15 cellular contexts compared by ENCODE assay signal in the genomic region with DNA sequence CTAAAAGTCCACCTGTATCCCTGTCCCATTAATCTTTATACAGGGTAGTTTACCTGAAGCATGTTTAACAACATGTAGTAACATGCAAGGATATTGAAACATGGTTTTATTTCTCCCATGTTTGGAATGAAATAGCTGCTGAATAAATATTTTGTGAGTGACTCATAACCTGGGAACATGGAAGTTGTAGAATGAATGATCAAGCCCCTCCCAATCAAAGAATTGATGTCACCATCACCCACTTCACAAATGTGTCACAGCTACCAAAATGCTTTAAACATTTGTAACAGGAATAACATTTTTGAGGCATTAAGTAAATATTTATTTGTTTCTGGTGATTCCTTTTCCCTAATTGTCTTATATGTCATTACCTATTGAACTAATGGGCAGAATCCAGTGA. TPM values are rescaled to one million over a fixed set of nuclear protein-coding genes. Genes with fewer than 3 reads are reported as not detected.
A peak's percentile ranks its signal among the peaks of the same experiment; 100 is the strongest.
DNase-seq lines count a peak whose midpoint lies in the region; ATAC-seq and TF ChIP-seq lines count a peak whose summit lies in the region.
"Had no signal": no experiment of that assay in that cellular context is flagged by ENCODE, and none has a peak within 500 bp of the region (broad histone marks: within the 10 kb centered on the region; RNA-seq: fewer than 3 reads in every experiment).

No MANE protein-coding gene starts in this region.

- no peaks in the 10 kb centered on the region for H3K9me3 ChIP-seq in PC-3 (ENCODE audit: low read length)
- H3K9me3 ChIP-seq: prostate gland, suprapubic skin had no signal

- intact Hi-C loops in PC-3 (cut with micrococcal nuclease), result loop anchor here (2.0 to 5.0 kb wide), 2 partner anchors 59 to 101 kb away; a partner anchor contains a TSS

- ATAC-seq in PC-3, result peak; percentile 66
- no peak for ATAC-seq in HG02798 (IDR thresholded peaks at IDR 0.05; ENCODE audit: poor library complexity, unreplicated experiment)

- TF ChIP-seq CTCF in PC-3 (conservative IDR thresholded peaks at IDR 0.05; ENCODE audit: low read depth, low read length), result no peak
- no peak for TF ChIP-seq CTCF in epithelial cell of esophagus (IDR thresholded peaks at IDR 0.05; ENCODE audit: insufficient read depth, low read depth, low read length, missing control alignments)

- H4K20me1 ChIP-seq in PC-3 (ENCODE audit: low read length), result no peaks in the 10 kb centered on the region

- no peaks in the 10 kb centered on the region for H3K9me2 ChIP-seq in PC-3 (replicated peaks; ENCODE audit: low read length)

- 0 out of 2 replicates have a peak overlapping the region, but pooled peaks have one; percentile 4 for H2AFZ ChIP-seq in PC-3 (ENCODE audit: low read length)

- POLR2A ChIA-PET in PC-3 (lab: Charles Lee; ENCODE audit: unreplicated experiment), result no interaction called here

- peak; percentile 42 for DNase-seq in DMS53 (lab: John Stamatoyannopoulos, UW)
- no peak for DNase-seq in DMS53 treated with DMSO at 0.1 percent for 48 hours (lab: John Stamatoyannopoulos, UW; ENCODE audit: unreplicated experiment)
- DNase-seq in PC-3, result peak; percentile 91
- DNase-seq in epithelial cell of esophagus (ENCODE audit: low read depth), result peak; percentile 92
- DNase-seq in non-pigmented ciliary epithelial cell (ENCODE audit: low read depth), result peak; percentile 43
- DNase-seq in NCI-H1092 (lab: John Stamatoyannopoulos, UW), result no peak
- no peak for DNase-seq in putamen (ENCODE audit: low spot score)
- DNase-seq: activated naive CD4-positive, alpha-beta T cell treated with anti-CD3 and anti-CD28 coated beads, Interleukin-2, amount 10 ng/mL, durations not matched to agents 7 days and 5 days; DMS79 treated with DMSO at 0.1 percent for 48 hours; NCI-H1092 treated with DMSO at 0.1 percent for 48 hours; NCI-H774 had no signal

- no peaks in the 10 kb centered on the region for H3K36me3 ChIP-seq in PC-3 (ENCODE audit: low read depth, low read length)
- H3K36me3 ChIP-seq: prostate gland, suprapubic skin had no signal

- H3K27me3 ChIP-seq in PC-3 (ENCODE audit: low read length), result no peaks in the 10 kb centered on the region
- H3K27me3 ChIP-seq: suprapubic skin had no signal

- no TSS peak for BruUV-seq in PC-3 (replicated peaks; lab: Mats Ljungman, UMichigan)

- H3F3A ChIP-seq in PC-3 (ENCODE audit: low read length, unreplicated experiment), result no peaks in the 10 kb centered on the region

- no peak overlapping the region for H3K4me3 ChIP-seq in PC-3 (ENCODE audit: low read length)
- H3K4me3 ChIP-seq in epithelial cell of esophagus (ENCODE audit: low read length), result no peak overlapping the region
- H3K4me3 ChIP-seq: prostate gland, suprapubic skin had no signal

- H3K9ac ChIP-seq in PC-3 (ENCODE audit: low read length), result peak overlapping the region; percentile 52; the same call in 1 of the 2 replicates

- no peaks in the 10 kb centered on the region for H3K79me2 ChIP-seq in PC-3 (ENCODE audit: low read length)

- H3K4me1 ChIP-seq in PC-3 (ENCODE audit: insufficient read depth, low read length), result peaks cover 34% of the 10 kb centered on the region

- peak overlapping the region; percentile 47 for H3K4me2 ChIP-seq in PC-3 (ENCODE audit: low read length)

- H3K27ac ChIP-seq in PC-3 (ENCODE audit: low read length), result peak overlapping the region; percentile 73
- H3K27ac ChIP-seq: 22Rv1, prostate gland, suprapubic skin had no signal

- CTCF ChIA-PET in PC-3 (lab: Charles Lee), result no interaction called here

RNA-seq across cellular contexts. Expression of a gene that starts 58.9 kb away (rescaled TPM):
- 21.9 TPM in 2 replicates for total RNA-seq in PC-3 (2014; rRNA removed)

Comparison
In these comparisons a context has a peak if more than half of its experiments do, and no peak if none do; other contexts are left out.
1. DNase-seq: peak in DMS53 (single experiment), PC-3 (single experiment), epithelial cell of esophagus (single experiment) and non-pigmented ciliary epithelial cell (single experiment); none in DMS53 treated with DMSO at 0.1 percent for 48 hours (single experiment), NCI-H1092 (single experiment) and putamen (single experiment).